ENCODE assay signal across 9 cellular contexts in the genomic region with DNA sequence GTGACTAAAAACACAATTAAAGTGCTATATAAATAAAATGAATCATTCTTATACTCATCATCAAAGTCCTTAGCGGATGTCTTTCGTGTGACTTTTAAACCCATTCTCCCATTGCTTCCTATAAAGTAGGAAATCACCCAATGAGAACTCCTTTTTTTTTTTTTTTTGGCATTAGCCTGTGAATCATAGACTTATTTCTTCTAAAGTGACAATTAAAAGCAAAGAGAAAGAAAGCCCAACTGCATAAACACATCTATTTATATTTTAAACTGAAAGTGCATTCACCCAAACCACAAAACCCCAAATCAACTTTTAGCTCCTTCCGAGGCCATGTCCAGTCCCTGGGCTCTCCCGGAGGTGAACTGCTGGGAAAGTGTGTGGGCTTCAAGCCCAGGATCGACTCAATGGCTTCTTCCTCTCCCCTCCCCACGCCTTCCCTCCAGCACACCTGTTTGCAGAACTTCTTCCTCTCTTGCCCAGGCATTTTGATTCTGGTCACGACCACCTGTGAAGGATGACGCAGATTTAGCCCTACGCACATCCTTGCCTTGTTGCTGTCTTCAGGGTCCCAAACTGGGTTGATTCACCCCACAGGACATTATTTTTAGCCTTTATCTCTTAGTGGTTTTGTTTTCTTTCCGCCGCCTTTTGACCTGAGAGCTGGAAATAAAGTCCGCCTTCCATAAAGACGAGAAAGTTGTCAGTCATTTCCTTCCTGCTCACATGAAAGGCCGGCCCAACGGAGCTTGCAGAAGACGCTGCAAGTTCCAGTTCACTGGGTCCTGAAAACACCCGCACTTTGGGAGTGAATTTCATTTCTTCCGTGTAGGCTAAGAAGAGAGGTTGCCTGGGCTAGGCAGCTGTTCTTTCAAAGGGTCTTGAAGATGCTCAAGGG.
A peak's percentile ranks its signal among the peaks of the same experiment; 100 is the strongest.
DNase-seq lines count a peak whose midpoint lies in the region; ATAC-seq and TF ChIP-seq lines count a peak whose summit lies in the region.
"Had no signal": no experiment of that assay in that cellular context is flagged by ENCODE, and none has a peak within 500 bp of the region (broad histone marks: within the 10 kb centered on the region; RNA-seq: fewer than 3 reads in every experiment).

No MANE protein-coding gene starts in this region.

- CTCF ChIA-PET in WTC11 (lab: Charles Lee): interaction anchor here (1.0 to 1.4 kb wide), 2 partner anchors 13 to 25 kb away, joined by 3 read pairs; no protein-coding TSS in a partner anchor

- WGBS in neuronal stem cell (ENCODE audit: extremely low coverage in 2 of 2, insufficient read length in 2 of 2, insufficient replicate concordance in 1 of 2), 2 donors: no CpG with 5 or more reads among the region's 18 CpGs
- WGBS in gastroesophageal sphincter (ENCODE audit: low coverage in 1 of 2), 2 donors: 57 to 63% methylated on average over 13 to 14 of the region's 18 CpGs

- H2AFZ ChIP-seq in neuronal stem cell (ENCODE audit: low read length): peak overlapping the region; percentile 68

- TF ChIP-seq POLR2A in gastroesophageal sphincter (IDR thresholded peaks at IDR 0.05): no peak

- no peak overlapping the region for H3K14ac ChIP-seq in neuronal stem cell (ENCODE audit: low read length)

- peak; percentile 78 for ATAC-seq in HG02970 (IDR thresholded peaks at IDR 0.05; ENCODE audit: low FRiP score, unreplicated experiment)
- peak; percentile 68 for ATAC-seq in WTC11
- no peak for ATAC-seq in gastroesophageal sphincter

- no peak overlapping the region for H2BK12ac ChIP-seq in neuronal stem cell (ENCODE audit: low read length)

- TF ChIP-seq CTCF in WTC11 (IDR thresholded peaks at IDR 0.05) (no peak), gastroesophageal sphincter (IDR thresholded peaks at IDR 0.05) (no peak)

- H3K4me1 ChIP-seq in neuronal stem cell (ENCODE audit: control insufficient read depth in 2 of 2, insufficient read depth in 1 of 2, low read depth in 1 of 2, low read length in 2 of 2) (no peaks in the 10 kb centered on the region), gastroesophageal sphincter (no peaks in the 10 kb centered on the region)

- no peak overlapping the region for H4K91ac ChIP-seq in neuronal stem cell (ENCODE audit: low read depth, low read length, poor library complexity)

- H3K4me3 Mint-ChIP-seq in WTC11: no peak overlapping the region
- H3K4me3 Mint-ChIP-seq: neural crest cell had no signal

- H3K4me1 Mint-ChIP-seq in WTC11: peaks cover 5% of the 10 kb centered on the region
- H3K4me1 Mint-ChIP-seq: neural crest cell had no signal

- POLR2A ChIA-PET in WTC11 (lab: Charles Lee): no interaction called here

- H3K4me2 ChIP-seq in neuronal stem cell (ENCODE audit: insufficient read depth, low read length, poor library complexity, severe bottlenecking): no peak overlapping the region

- no peak overlapping the region for H2BK120ac ChIP-seq in neuronal stem cell (ENCODE audit: low read depth, low read length)

- no peak overlapping the region for H4K8ac ChIP-seq in neuronal stem cell (ENCODE audit: low read depth, low read length)

- H3K27me3 Mint-ChIP-seq in WTC11 (ENCODE audit: low read depth): no peaks in the 10 kb centered on the region

- no peak overlapping the region for H3K27ac Mint-ChIP-seq in WTC11

- peak overlapping the region; percentile 68 for H3K18ac ChIP-seq in neuronal stem cell (ENCODE audit: low read length)

- no peak overlapping the region for H2AK5ac ChIP-seq in neuronal stem cell (ENCODE audit: low read depth, low read length)

- H3K9me3 ChIP-seq in neuronal stem cell (replicated peaks in 1 of 2; ENCODE audit: control insufficient read depth in 2 of 2, insufficient read depth in 1 of 2, low read depth in 1 of 2, low read length in 2 of 2): peaks cover 0 to under 1% of the 10 kb centered on the region in 2 donors
- H3K9me3 ChIP-seq in gastroesophageal sphincter: no peaks in the 10 kb centered on the region

- H3K36me3 Mint-ChIP-seq in WTC11: no peaks in the 10 kb centered on the region

- H2BK5ac ChIP-seq in neuronal stem cell (ENCODE audit: low read length): no peak overlapping the region

- H3K9ac ChIP-seq in neuronal stem cell (ENCODE audit: low read depth, low read length, poor library complexity): no peak overlapping the region

- H3K79me1 ChIP-seq in neuronal stem cell (ENCODE audit: low read depth, low read length): no peaks in the 10 kb centered on the region

- no peaks in the 10 kb centered on the region for H3K9me3 Mint-ChIP-seq in WTC11

- DNase-seq in activated gamma-delta T cell treated with Interleukin-2 at 50 U/mL for 16 hours (peak; percentile 8), activated gamma-delta T cell (lab: John Stamatoyannopoulos, UW) (no peak), WTC11 (ENCODE audit: low spot score) (no peak), neuronal stem cell (ENCODE audit: low spot score) (no peak), SK-N-DZ (ENCODE audit: low spot score) (no peak), A172 (ENCODE audit: low spot score) (no peak)

- H3K4me3 ChIP-seq in neuronal stem cell (ENCODE audit: low read length in 2 of 2) (peak overlapping the region in 1 of 2 donors; percentile 30), gastroesophageal sphincter (no peak overlapping the region)

- no peaks in the 10 kb centered on the region for H3K27me3 ChIP-seq in neuronal stem cell (ENCODE audit: control insufficient read depth in 3 of 3, insufficient read depth in 3 of 3, low read depth in 1 of 3, low read length in 3 of 3)
- H3K27me3 ChIP-seq in gastroesophageal sphincter: no peaks in the 10 kb centered on the region

- H3K36me3 ChIP-seq in neuronal stem cell (replicated peaks in 1 of 2; ENCODE audit: control insufficient read depth in 2 of 2, insufficient read depth in 2 of 2, low read length in 2 of 2) (no peaks in the 10 kb centered on the region), gastroesophageal sphincter (no peaks in the 10 kb centered on the region)

- H3K4ac ChIP-seq in neuronal stem cell (ENCODE audit: low read length): no peak overlapping the region

- H3K23ac ChIP-seq in neuronal stem cell (ENCODE audit: low read depth, low read length, poor library complexity): no peak overlapping the region

- H3K27ac ChIP-seq in neuronal stem cell (replicated peaks; ENCODE audit: low read length) (no peak overlapping the region), gastroesophageal sphincter (no peak overlapping the region)

- H2BK15ac ChIP-seq in neuronal stem cell (ENCODE audit: low read length): no peak overlapping the region

- no peak for TF ChIP-seq EP300 in gastroesophageal sphincter (IDR thresholded peaks at IDR 0.05)

TF ChIP-seq in WTC11, 78 proteins besides CTCF, POLR2A, EP300 and RAD21:
- TF ChIP-seq USF1 (CRISPR knock-in tag; IDR thresholded peaks at IDR 0.05) (no peak), NFYB (CRISPR knock-in tag; conservative IDR thresholded peaks at IDR 0.05; ENCODE audit: low read depth) (no peak), ELF4 (CRISPR knock-in tag; IDR thresholded peaks at IDR 0.05; ENCODE audit: low read depth) (no peak), ZBTB21 (CRISPR knock-in tag; IDR thresholded peaks at IDR 0.05; ENCODE audit: borderline replicate concordance) (no peak), HMGA2 (CRISPR knock-in tag; IDR thresholded peaks at IDR 0.05) (no peak)
- TF ChIP-seq, protein P1, sequence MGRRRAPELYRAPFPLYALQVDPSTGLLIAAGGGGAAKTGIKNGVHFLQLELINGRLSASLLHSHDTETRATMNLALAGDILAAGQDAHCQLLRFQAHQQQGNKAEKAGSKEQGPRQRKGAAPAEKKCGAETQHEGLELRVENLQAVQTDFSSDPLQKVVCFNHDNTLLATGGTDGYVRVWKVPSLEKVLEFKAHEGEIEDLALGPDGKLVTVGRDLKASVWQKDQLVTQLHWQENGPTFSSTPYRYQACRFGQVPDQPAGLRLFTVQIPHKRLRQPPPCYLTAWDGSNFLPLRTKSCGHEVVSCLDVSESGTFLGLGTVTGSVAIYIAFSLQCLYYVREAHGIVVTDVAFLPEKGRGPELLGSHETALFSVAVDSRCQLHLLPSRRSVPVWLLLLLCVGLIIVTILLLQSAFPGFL (CRISPR knock-in tag; IDR thresholded peaks at IDR 0.05; ENCODE audit: borderline replicate concordance): no peak
- TF ChIP-seq, protein P2, sequence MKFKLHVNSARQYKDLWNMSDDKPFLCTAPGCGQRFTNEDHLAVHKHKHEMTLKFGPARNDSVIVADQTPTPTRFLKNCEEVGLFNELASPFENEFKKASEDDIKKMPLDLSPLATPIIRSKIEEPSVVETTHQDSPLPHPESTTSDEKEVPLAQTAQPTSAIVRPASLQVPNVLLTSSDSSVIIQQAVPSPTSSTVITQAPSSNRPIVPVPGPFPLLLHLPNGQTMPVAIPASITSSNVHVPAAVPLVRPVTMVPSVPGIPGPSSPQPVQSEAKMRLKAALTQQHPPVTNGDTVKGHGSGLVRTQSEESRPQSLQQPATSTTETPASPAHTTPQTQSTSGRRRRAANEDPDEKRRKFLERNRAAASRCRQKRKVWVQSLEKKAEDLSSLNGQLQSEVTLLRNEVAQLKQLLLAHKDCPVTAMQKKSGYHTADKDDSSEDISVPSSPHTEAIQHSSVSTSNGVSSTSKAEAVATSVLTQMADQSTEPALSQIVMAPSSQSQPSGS (CRISPR knock-in tag; IDR thresholded peaks at IDR 0.05; ENCODE audit: borderline replicate concordance, low read depth): no peak
- TF ChIP-seq, protein P3, sequence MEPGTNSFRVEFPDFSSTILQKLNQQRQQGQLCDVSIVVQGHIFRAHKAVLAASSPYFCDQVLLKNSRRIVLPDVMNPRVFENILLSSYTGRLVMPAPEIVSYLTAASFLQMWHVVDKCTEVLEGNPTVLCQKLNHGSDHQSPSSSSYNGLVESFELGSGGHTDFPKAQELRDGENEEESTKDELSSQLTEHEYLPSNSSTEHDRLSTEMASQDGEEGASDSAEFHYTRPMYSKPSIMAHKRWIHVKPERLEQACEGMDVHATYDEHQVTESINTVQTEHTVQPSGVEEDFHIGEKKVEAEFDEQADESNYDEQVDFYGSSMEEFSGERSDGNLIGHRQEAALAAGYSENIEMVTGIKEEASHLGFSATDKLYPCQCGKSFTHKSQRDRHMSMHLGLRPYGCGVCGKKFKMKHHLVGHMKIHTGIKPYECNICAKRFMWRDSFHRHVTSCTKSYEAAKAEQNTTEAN (CRISPR knock-in tag; IDR thresholded peaks at IDR 0.05): no peak
